Comparison of ENCODE assay signal across 13 cellular contexts in the genomic region with DNA sequence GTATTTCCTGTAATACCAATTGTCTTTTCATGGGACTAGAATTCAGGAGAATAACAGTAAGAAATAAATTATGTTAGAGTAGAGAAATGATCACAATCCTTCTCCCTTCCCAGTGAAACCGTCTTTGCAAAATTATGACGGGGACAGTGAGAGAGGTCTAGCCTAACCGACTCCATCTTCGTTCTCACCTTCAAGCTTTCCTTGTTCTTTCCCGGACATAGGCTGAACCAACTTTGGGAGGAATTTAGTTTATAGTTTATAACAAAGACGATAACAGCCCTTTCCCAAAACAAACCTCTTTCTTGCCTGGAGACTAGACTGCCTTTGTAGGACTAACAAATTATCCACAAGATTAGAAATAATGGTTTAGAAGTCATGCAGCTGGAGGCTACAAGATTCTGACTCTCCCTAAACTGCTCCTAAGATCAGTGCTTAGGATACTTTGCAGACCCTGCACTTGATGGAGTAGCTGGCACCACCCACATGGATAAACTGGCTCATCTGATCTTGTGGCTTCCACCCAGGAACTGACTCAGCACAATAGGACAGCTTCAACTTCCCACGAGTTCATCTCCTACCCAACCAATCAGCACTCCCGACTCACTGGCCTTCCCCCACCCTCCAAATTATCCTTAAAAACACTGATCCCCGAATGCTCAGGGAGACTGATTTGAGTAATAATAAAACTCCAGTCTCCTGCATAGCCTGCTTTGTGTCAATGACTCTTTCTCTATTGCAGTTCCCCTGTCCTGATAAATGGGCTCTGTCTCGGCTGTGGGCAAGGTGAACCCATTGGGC.
DNase-seq lines count a peak whose midpoint lies in the region; ATAC-seq, FAIRE-seq and TF ChIP-seq lines count a peak whose summit lies in the region.
"Had no signal": no experiment of that assay in that cellular context is flagged by ENCODE, and none has a peak within 500 bp of the region (broad histone marks: within the 10 kb centered on the region; RNA-seq: fewer than 3 reads in every experiment).

No MANE protein-coding gene starts in this region.

- H3K9ac ChIP-seq in HepG2 (ENCODE audit: insufficient read depth, low read depth, low read length) (no peak overlapping the region), Karpas-422 (ENCODE audit: low read length) (no peak overlapping the region)

- H3K27me3 ChIP-seq in HepG2 (ENCODE audit: control insufficient read depth in 1 of 2, insufficient read depth in 2 of 2, low read length in 2 of 2) (peaks cover 0 to 18% of the 10 kb centered on the region in 2 experiments; a peak in 2 of 5 replicates), right lobe of liver (no peaks in the 10 kb centered on the region), adrenal gland (no peaks in the 10 kb centered on the region), PC-9 (ENCODE audit: insufficient read depth, low read depth) (peaks cover 8% of the 10 kb centered on the region; the same call in 1 of the 2 replicates), Karpas-422 (ENCODE audit: low read length) (no peaks in the 10 kb centered on the region)
- H3K27me3 ChIP-seq: spleen had no signal

- H2AFZ ChIP-seq in HepG2 (ENCODE audit: low read length) (no peak overlapping the region), PC-9 (no peak overlapping the region), Karpas-422 (ENCODE audit: low read length) (no peak overlapping the region)

- TF ChIP-seq CTCF in HepG2 (CRISPR knock-in tag; IDR thresholded peaks at IDR 0.05), result no peak
- no peak for TF ChIP-seq CTCF in right lobe of liver (IDR thresholded peaks at IDR 0.05)
- TF ChIP-seq CTCF in adrenal gland (IDR thresholded peaks at IDR 0.05), result no peak
- TF ChIP-seq CTCF in foreskin fibroblast (IDR thresholded peaks at IDR 0.05; ENCODE audit: low read depth, low read length), result no peak
- no peak for TF ChIP-seq CTCF in PC-9 (conservative IDR thresholded peaks at IDR 0.05)

- H4K20me1 ChIP-seq in HepG2 (ENCODE audit: insufficient read depth, low read length) (no peaks in the 10 kb centered on the region), PC-9 (ENCODE audit: insufficient read depth) (no peaks in the 10 kb centered on the region), Karpas-422 (ENCODE audit: insufficient read depth, low read depth, low read length) (no peaks in the 10 kb centered on the region)

- H3K79me2 ChIP-seq in HepG2 (ENCODE audit: insufficient read depth, low read length) (no peaks in the 10 kb centered on the region), PC-9 (ENCODE audit: low read depth) (no peaks in the 10 kb centered on the region), Karpas-422 (ENCODE audit: low read length) (no peaks in the 10 kb centered on the region)

- no peaks in the 10 kb centered on the region for H3K4me1 ChIP-seq in HepG2 (ENCODE audit: insufficient read depth, low read length)
- H3K4me1 ChIP-seq in right lobe of liver, result no peaks in the 10 kb centered on the region
- peaks cover 0 to 9% of the 10 kb centered on the region in 2 donors for H3K4me1 ChIP-seq in adrenal gland (replicated peaks in 1 of 2)
- no peaks in the 10 kb centered on the region for H3K4me1 ChIP-seq in PC-9 (replicated peaks; ENCODE audit: insufficient read depth)
- H3K4me1 ChIP-seq in Karpas-422 (ENCODE audit: low read length), result no peaks in the 10 kb centered on the region
- H3K4me1 ChIP-seq: spleen had no signal

- no peak overlapping the region for H3K27ac ChIP-seq in HepG2 (ENCODE audit: extremely low read length, insufficient read depth, low read length)
- no peak overlapping the region for H3K27ac ChIP-seq in right lobe of liver
- H3K27ac ChIP-seq in adrenal gland, result peak overlapping the region in 2 of 5 donors; percentile 25 to 40
- no peak overlapping the region for H3K27ac ChIP-seq in PC-9
- no peak overlapping the region for H3K27ac ChIP-seq in Karpas-422 (ENCODE audit: low read length)
- H3K27ac ChIP-seq: spleen had no signal

- 35% methylated on average over 10 of the region's 10 CpGs for WGBS in HepG2 (ENCODE audit: low lambda C conversion rate)
- 76% methylated on average over 10 of the region's 10 CpGs for WGBS in right lobe of liver (ENCODE audit: insufficient coverage, low coverage, low lambda C conversion rate, missing lambda C conversion rate)
- WGBS in adrenal gland, 4 donors, result 67 to 73% (median 68%) methylated on average over 10 of the region's 10 CpGs

- no peaks in the 10 kb centered on the region for H3K36me3 ChIP-seq in HepG2 (replicated peaks in 1 of 2; ENCODE audit: control insufficient read depth in 1 of 2, insufficient read depth in 2 of 2, low read length in 2 of 2)
- H3K36me3 ChIP-seq in right lobe of liver, result no peaks in the 10 kb centered on the region
- no peaks in the 10 kb centered on the region for H3K36me3 ChIP-seq in adrenal gland (replicated peaks in 1 of 2)
- H3K36me3 ChIP-seq in PC-9 (ENCODE audit: low read depth), result no peaks in the 10 kb centered on the region
- no peaks in the 10 kb centered on the region for H3K36me3 ChIP-seq in Karpas-422 (ENCODE audit: insufficient read depth, low read length)
- H3K36me3 ChIP-seq: spleen had no signal

- no peak overlapping the region for H3K4me2 ChIP-seq in HepG2 (ENCODE audit: low read depth, low read length)
- H3K4me2 ChIP-seq in PC-9, result no peak overlapping the region
- no peak overlapping the region for H3K4me2 ChIP-seq in Karpas-422 (ENCODE audit: low read depth, low read length, poor library complexity, severe bottlenecking)

- POLR2A ChIA-PET in HepG2 (lab: Yijun Ruan, JAX) (no interaction called here), PC-9 (lab: Charles Lee; ENCODE audit: unreplicated experiment) (no interaction called here)

- no peak for FAIRE-seq in HepG2 (lab: Jason Lieb, UNC)

- H3K4me3 ChIP-seq in HepG2 (replicated peaks in 1 of 3; ENCODE audit: insufficient read depth in 1 of 3, low read depth in 2 of 3, low read length in 3 of 3), result no peak overlapping the region
- H3K4me3 ChIP-seq in right lobe of liver, result no peak overlapping the region
- no peak overlapping the region for H3K4me3 ChIP-seq in adrenal gland
- H3K4me3 ChIP-seq in foreskin fibroblast (ENCODE audit: low read depth in 1 of 2, low read length in 2 of 2), result no peak overlapping the region
- H3K4me3 ChIP-seq in PC-9, result no peak overlapping the region
- H3K4me3 ChIP-seq in Karpas-422 (ENCODE audit: low read length), result no peak overlapping the region
- H3K4me3 ChIP-seq: spleen had no signal

- intact Hi-C loops in HepG2 (cut with micrococcal nuclease; ENCODE audit: unreplicated experiment) (no loop called here), right lobe of liver (cut with DNase I) (no loop called here), adrenal gland (cut with DNase I) (no loop called here), PC-9 (cut with micrococcal nuclease; ENCODE audit: unreplicated experiment) (no loop called here)

- BruUV-seq in HepG2 (replicated peaks; lab: Mats Ljungman, UMichigan) (no TSS peak), PC-9 (replicated peaks; lab: Mats Ljungman, UMichigan) (no TSS peak)

- H3K9me3 ChIP-seq in HepG2 (ENCODE audit: low read length) (no peaks in the 10 kb centered on the region), right lobe of liver (no peaks in the 10 kb centered on the region), adrenal gland (replicated peaks in 1 of 3) (no peaks in the 10 kb centered on the region), PC-9 (ENCODE audit: insufficient read depth, low read depth) (no peaks in the 10 kb centered on the region), Karpas-422 (ENCODE audit: low read length) (no peaks in the 10 kb centered on the region)
- H3K9me3 ChIP-seq: spleen had no signal

- DNase-seq in HepG2 (ENCODE audit: low spot score) (no peak), right lobe of liver (no peak), adrenal gland (peak; percentile 38 to 80 (median 58)), foreskin fibroblast (peak; percentile 59 to 74), PC-9 (no peak), Karpas-422 (no peak), DMS79 (lab: John Stamatoyannopoulos, UW) (no peak)
- DNase-seq: 8988T, activated gamma-delta T cell treated with Interleukin-2 at 50 U/mL for 16 hours, NCI-H187, SHP77 treated with DMSO at 0.1 percent for 48 hours, spleen had no signal

- no peak for TF ChIP-seq POLR2A in HepG2 (IDR thresholded peaks at IDR 0.05; ENCODE audit: insufficient read depth in 1 of 2, low read depth in 2 of 2, low read length in 2 of 2)
- TF ChIP-seq POLR2A in right lobe of liver (IDR thresholded peaks at IDR 0.05), result no peak
- no peak for TF ChIP-seq POLR2A in adrenal gland (IDR thresholded peaks at IDR 0.05)

- ATAC-seq in HepG2 (no peak), right lobe of liver (no peak), HG03342 (IDR thresholded peaks at IDR 0.05; ENCODE audit: unreplicated experiment) (no peak)

- in situ Hi-C loops in HepG2 (cut with HindIII; ENCODE audit: extremely low pct_ligation_motif_present, low pct_unique_long_range_greater_than_20kb), result no loop called here

- TF ChIP-seq RAD21 in HepG2 (CRISPR knock-in tag; IDR thresholded peaks at IDR 0.05), result no peak

- H3F3A ChIP-seq in PC-9 (ENCODE audit: insufficient read depth, low read depth), result no peaks in the 10 kb centered on the region

- H3K9me2 ChIP-seq in PC-9 (ENCODE audit: insufficient read depth) (no peaks in the 10 kb centered on the region), Karpas-422 (replicated peaks; ENCODE audit: insufficient read depth, low read length) (no peaks in the 10 kb centered on the region)

- CTCF ChIA-PET in HepG2 (lab: Yijun Ruan, JAX; ENCODE audit: low intra/inter-chr PET ratio, low total read pairs) (no interaction called here), PC-9 (lab: Charles Lee) (no interaction called here)

- TF ChIP-seq EP300 in HepG2 (IDR thresholded peaks at IDR 0.05; ENCODE audit: low read depth in 2 of 2, low read length in 2 of 2) (no peak), HepG2 (CRISPR knock-in tag; IDR thresholded peaks at IDR 0.05; ENCODE audit: borderline replicate concordance) (no peak)

TF ChIP-seq in HepG2, 621 proteins besides CTCF, POLR2A, EP300 and RAD21:
- TF ChIP-seq MAFK (conservative IDR thresholded peaks at IDR 0.05 in 1 of 2, IDR thresholded peaks at IDR 0.05 in 1 of 2; ENCODE audit: low read length in 2 of 2) (peak; percentile 7 to 56; a peak in 2 of 4 replicates), ZNF20 (CRISPR knock-in tag; IDR thresholded peaks at IDR 0.05) (no peak)

Comparison
In these comparisons a context has a peak if more than half of its experiments do, and no peak if none do; other contexts are left out.
1. DNase-seq: peak in adrenal gland (7 of 7) and foreskin fibroblast (2 of 2); none in HepG2 (single experiment), right lobe of liver (0 of 3), PC-9 (0 of 2), Karpas-422 (single experiment) and DMS79 (single experiment).